In genomic region chrX:155923200-155923599, GRCh38 we compare ENCODE assay signal across 20 cellular contexts. TPM values are rescaled to one million over a fixed set of nuclear protein-coding genes. Genes with fewer than 3 reads are reported as not detected.
DNase-seq lines count a peak whose midpoint lies in the region; ATAC-seq, FAIRE-seq and TF ChIP-seq lines count a peak whose summit lies in the region.
"Had no signal": no experiment of that assay in that cellular context is flagged by ENCODE, and none has a peak within 500 bp of the region (broad histone marks: within the 10 kb centered on the region; RNA-seq: fewer than 3 reads in every experiment).

No MANE protein-coding gene starts in this region.

- TF ChIP-seq EP300 in A549 (IDR thresholded peaks at IDR 0.05) = no peak
- no peak for TF ChIP-seq EP300 in esophagus muscularis mucosa (IDR thresholded peaks at IDR 0.05)
- TF ChIP-seq EP300 in gastroesophageal sphincter (IDR thresholded peaks at IDR 0.05) = no peak

- WGBS in A549 (ENCODE audit: missing lambda C conversion rate) = 57% methylated on average over 2 of the region's 2 CpGs
- 84% methylated on average over 2 of the region's 2 CpGs for WGBS in esophagus muscularis mucosa
- 69 to 77% methylated on average over 2 of the region's 2 CpGs for WGBS in gastroesophageal sphincter (ENCODE audit: low coverage in 1 of 2), 2 donors

- no peaks in the 10 kb centered on the region for H4K20me1 ChIP-seq in OCI-LY7 (ENCODE audit: insufficient read depth, low read length)

- intact Hi-C loops in OCI-LY7 (cut with micrococcal nuclease; ENCODE audit: unreplicated experiment) = no loop called here
- intact Hi-C loops in esophagus muscularis mucosa (cut with DNase I) = no loop called here

- no peak for TF ChIP-seq RAD21 in A549 (conservative IDR thresholded peaks at IDR 0.05 in 1 of 2, IDR thresholded peaks at IDR 0.05 in 1 of 2)

- peaks cover 59% of the 10 kb centered on the region for H3K36me3 ChIP-seq in OCI-LY7 (ENCODE audit: insufficient read depth, low read length)
- H3K36me3 ChIP-seq in esophagus muscularis mucosa = peaks cover 0 to 41% (median 5%) of the 10 kb centered on the region in 4 donors
- peaks cover 0 to 49% of the 10 kb centered on the region in 2 donors for H3K36me3 ChIP-seq in gastroesophageal sphincter
- H3K36me3 ChIP-seq: SJCRH30 had no signal

- in situ Hi-C loops in GM13977 (cut with MboI; ENCODE audit: low pct_unique_long_range_greater_than_20kb, low sequenced_read_pairs, unreplicated experiment) = no loop called here

- no peak overlapping the region for H3K4me3 ChIP-seq in A549
- H3K4me3 ChIP-seq in OCI-LY7 (ENCODE audit: low read depth, low read length, poor library complexity, severe bottlenecking) = no peak overlapping the region
- no peak overlapping the region for H3K4me3 ChIP-seq in esophagus muscularis mucosa
- no peak overlapping the region for H3K4me3 ChIP-seq in gastroesophageal sphincter
- H3K4me3 ChIP-seq: MG63, SJCRH30 had no signal

- no peak overlapping the region for H2AFZ ChIP-seq in OCI-LY7 (ENCODE audit: low read length)

- ATAC-seq in A549 (no peak), GM19372 (IDR thresholded peaks at IDR 0.05; ENCODE audit: low read depth, unreplicated experiment) (peak; percentile 80), SK-N-SH treated with all-trans-retinoic acid at 6 μM for 48 hours (no peak), gastroesophageal sphincter (no peak)
- ATAC-seq: Panc1 had no signal

- DNase-seq in A549 (ENCODE audit: low read depth in 1 of 2, low spot score in 1 of 2) = no peak
- DNase-seq in GM13977 (ENCODE audit: low spot score) = peak; percentile 13
- DNase-seq in OCI-LY7 (ENCODE audit: low spot score) = peak; percentile 8
- no peak for DNase-seq in esophagus muscularis mucosa (ENCODE audit: extremely low spot score)
- no peak for DNase-seq in dermis blood vessel endothelial cell
- DNase-seq: CD8-positive, alpha-beta memory T cell; DMS53; GDM1; MG63; NCI-H1092 treated with DMSO at 0.1 percent for 48 hours; NCI-H1436 treated with DMSO at 0.1 percent for 48 hours; NCI-H1930; NCI-H748 treated with DMSO at 0.1 percent for 48 hours; SJCRH30; T-helper 1 cell had no signal

- H3K9me2 ChIP-seq in OCI-LY7 (ENCODE audit: insufficient read depth, low read length) = no peaks in the 10 kb centered on the region

- H3K27ac ChIP-seq in A549 = no peak overlapping the region
- H3K27ac ChIP-seq in OCI-LY7 (ENCODE audit: low read depth, low read length, poor library complexity, severe bottlenecking) = no peak overlapping the region
- H3K27ac ChIP-seq in esophagus muscularis mucosa (replicated peaks in 1 of 4) = no peak overlapping the region
- no peak overlapping the region for H3K27ac ChIP-seq in gastroesophageal sphincter
- H3K27ac ChIP-seq: C4-2B, SJCRH30 had no signal

- peak; percentile 61 for FAIRE-seq in A549 (lab: Jason Lieb, UNC)

- no peaks in the 10 kb centered on the region for H3K79me2 ChIP-seq in OCI-LY7 (ENCODE audit: insufficient read depth, low read depth, low read length)

- H3K4me1 ChIP-seq in A549 (no peaks in the 10 kb centered on the region), OCI-LY7 (ENCODE audit: insufficient read depth, low read length, poor library complexity, severe bottlenecking) (no peaks in the 10 kb centered on the region), esophagus muscularis mucosa (no peaks in the 10 kb centered on the region), gastroesophageal sphincter (no peaks in the 10 kb centered on the region)
- H3K4me1 ChIP-seq: SJCRH30 had no signal

- CTCF ChIA-PET in A549 (lab: Yijun Ruan, JAX) = no interaction called here
- CTCF ChIA-PET in OCI-LY7 (lab: Charles Lee; ENCODE audit: unreplicated experiment) = no interaction called here

- no peaks in the 10 kb centered on the region for H3K27me3 ChIP-seq in esophagus muscularis mucosa
- H3K27me3 ChIP-seq in gastroesophageal sphincter = no peaks in the 10 kb centered on the region
- H3K27me3 ChIP-seq: MG63, SJCRH30 had no signal

- no TSS peak for BruUV-seq in OCI-LY7 (replicated peaks; lab: Mats Ljungman, UMichigan)

- TF ChIP-seq POLR2A in A549 (IDR thresholded peaks at IDR 0.05; ENCODE audit: low read length) = no peak
- TF ChIP-seq POLR2A in esophagus muscularis mucosa (IDR thresholded peaks at IDR 0.05; ENCODE audit: low read depth) = no peak
- TF ChIP-seq POLR2A in gastroesophageal sphincter (IDR thresholded peaks at IDR 0.05) = no peak

- H3K4me2 ChIP-seq in A549 (no peak overlapping the region), OCI-LY7 (ENCODE audit: low read length) (no peak overlapping the region)

- POLR2A ChIA-PET in A549 (lab: Yijun Ruan, JAX) (no interaction called here), OCI-LY7 (lab: Charles Lee) (no interaction called here)

- TF ChIP-seq CTCF in A549 (IDR thresholded peaks at IDR 0.05) (no peak), GM13977 (IDR thresholded peaks at IDR 0.05; ENCODE audit: extremely low read depth, insufficient read depth, missing control alignments) (no peak), OCI-LY7 (conservative IDR thresholded peaks at IDR 0.05; ENCODE audit: low read length) (no peak), esophagus muscularis mucosa (IDR thresholded peaks at IDR 0.05) (no peak), gastroesophageal sphincter (IDR thresholded peaks at IDR 0.05) (no peak)

- H3K9me3 ChIP-seq in A549 (no peaks in the 10 kb centered on the region; the same call in 2 of the 3 replicates), OCI-LY7 (ENCODE audit: low read length) (no peaks in the 10 kb centered on the region), esophagus muscularis mucosa (no peaks in the 10 kb centered on the region), gastroesophageal sphincter (no peaks in the 10 kb centered on the region)
- H3K9me3 ChIP-seq: MG63, SJCRH30 had no signal

TF ChIP-seq in A549, 52 proteins besides CTCF, POLR2A, EP300 and RAD21:
- TF ChIP-seq CEBPB (IDR thresholded peaks at IDR 0.05) (no peak), NFE2L2 (conservative IDR thresholded peaks at IDR 0.05; ENCODE audit: low read length) (no peak), FOSB (CRISPR knock-in tag; IDR thresholded peaks at IDR 0.05) (no peak), SREBF2 (IDR thresholded peaks at IDR 0.05) (no peak), POLR2AphosphoS2 (conservative IDR thresholded peaks at IDR 0.05; ENCODE audit: low read length) (no peak), FOSL2 (IDR thresholded peaks at IDR 0.05) (no peak), FOSL2 (CRISPR knock-in tag; IDR thresholded peaks at IDR 0.05) (no peak), ZSCAN20 (CRISPR knock-in tag; IDR thresholded peaks at IDR 0.05) (no peak)
- TF ChIP-seq, protein P1, sequence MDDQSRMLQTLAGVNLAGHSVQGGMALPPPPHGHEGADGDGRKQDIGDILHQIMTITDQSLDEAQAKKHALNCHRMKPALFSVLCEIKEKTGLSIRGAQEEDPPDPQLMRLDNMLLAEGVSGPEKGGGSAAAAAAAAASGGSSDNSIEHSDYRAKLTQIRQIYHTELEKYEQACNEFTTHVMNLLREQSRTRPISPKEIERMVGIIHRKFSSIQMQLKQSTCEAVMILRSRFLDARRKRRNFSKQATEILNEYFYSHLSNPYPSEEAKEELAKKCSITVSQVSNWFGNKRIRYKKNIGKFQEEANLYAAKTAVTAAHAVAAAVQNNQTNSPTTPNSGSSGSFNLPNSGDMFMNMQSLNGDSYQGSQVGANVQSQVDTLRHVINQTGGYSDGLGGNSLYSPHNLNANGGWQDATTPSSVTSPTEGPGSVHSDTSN (IDR thresholded peaks at IDR 0.05) = no peak
TF ChIP-seq in A549: peak in this region for 0.

TF ChIP-seq in SK-N-SH treated with all-trans-retinoic acid at 6 μM for 48 hours, 23 proteins besides CTCF, POLR2A, EP300 and RAD21:
- TF ChIP-seq ZFP3 (CRISPR knock-in tag; IDR thresholded peaks at IDR 0.05) (no peak), ISL1 (CRISPR knock-in tag; IDR thresholded peaks at IDR 0.05) (no peak), TCF4 (CRISPR knock-in tag; IDR thresholded peaks at IDR 0.05; ENCODE audit: borderline replicate concordance) (no peak)
- TF ChIP-seq, protein P2, sequence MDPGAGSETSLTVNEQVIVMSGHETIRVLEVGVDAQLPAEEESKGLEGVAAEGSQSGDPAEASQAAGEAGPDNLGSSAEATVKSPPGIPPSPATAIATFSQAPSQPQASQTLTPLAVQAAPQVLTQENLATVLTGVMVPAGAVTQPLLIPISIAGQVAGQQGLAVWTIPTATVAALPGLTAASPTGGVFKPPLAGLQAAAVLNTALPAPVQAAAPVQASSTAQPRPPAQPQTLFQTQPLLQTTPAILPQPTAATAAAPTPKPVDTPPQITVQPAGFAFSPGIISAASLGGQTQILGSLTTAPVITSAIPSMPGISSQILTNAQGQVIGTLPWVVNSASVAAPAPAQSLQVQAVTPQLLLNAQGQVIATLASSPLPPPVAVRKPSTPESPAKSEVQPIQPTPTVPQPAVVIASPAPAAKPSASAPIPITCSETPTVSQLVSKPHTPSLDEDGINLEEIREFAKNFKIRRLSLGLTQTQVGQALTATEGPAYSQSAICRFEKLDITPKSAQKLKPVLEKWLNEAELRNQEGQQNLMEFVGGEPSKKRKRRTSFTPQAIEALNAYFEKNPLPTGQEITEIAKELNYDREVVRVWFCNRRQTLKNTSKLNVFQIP (CRISPR knock-in tag; IDR thresholded peaks at IDR 0.05; ENCODE audit: borderline replicate concordance, low read depth) = no peak

RNA-seq across cellular contexts. Expression of gene VAMP7, which starts 42.1 kb away (rescaled TPM):
- polyA plus RNA-seq in A549 (2011; rRNA removed) (40.9 and 53.7 TPM in 2 replicates), A549 (2017; fragmentation: RNase III; extraction: RNeasy Plus Mini Kit Qiagen cat#74134 plus additional on column Dnase treatment) (35.4 to 37.0 TPM (median 36.0 TPM) in 3 replicates)
- polyA plus RNA-seq in A549 (2012; cell fraction: cytosol; rRNA removed) = 11.4 and 13.1 TPM in 2 replicates
- 3.3 and 4.9 TPM in 2 replicates for polyA plus RNA-seq in A549 (2012; cell fraction: nucleus; rRNA removed)
- polyA minus RNA-seq in A549 (2011; rRNA and poly(A)+ RNA removed) = 19.6 and 20.2 TPM in 2 replicates
- 15.5 and 19.2 TPM in 2 replicates for total RNA-seq in OCI-LY7 (2014; rRNA removed; shearing (Covaris generic))
- total RNA-seq in OCI-LY7 (2022) (32.0 and 37.0 TPM in 2 replicates), esophagus muscularis mucosa (10 to 100 TPM; 25.6 to 29.7 (median 28.4) TPM), dermis blood vessel endothelial cell (46.5 and 66.2 TPM in 2 replicates), gastroesophageal sphincter (10 to 100 TPM; 25.2 to 45.7 (median 30.4) TPM)

Comparison
In these comparisons a context has a peak if more than half of its experiments do, and no peak if none do; other contexts are left out.
1. DNase-seq: peak in GM13977 (single experiment) and OCI-LY7 (single experiment); none in A549 (0 of 2), esophagus muscularis mucosa (single experiment) and dermis blood vessel endothelial cell (single experiment).